ENCODE assay signal across 8 cellular contexts in genomic region chr3:127750226-127751031, GRCh38.
DNase-seq lines count a peak whose midpoint lies in the region; ATAC-seq, FAIRE-seq and TF ChIP-seq lines count a peak whose summit lies in the region.

No MANE protein-coding gene starts in this region.

- H3K36me3 ChIP-seq in OCI-LY7 (ENCODE audit: insufficient read depth, low read length), result no peaks in the 10 kb centered on the region

- H3K79me2 ChIP-seq in OCI-LY7 (ENCODE audit: insufficient read depth, low read depth, low read length), result no peaks in the 10 kb centered on the region

- intact Hi-C loops in OCI-LY7 (cut with micrococcal nuclease; ENCODE audit: unreplicated experiment), result no loop called here
- intact Hi-C loops in natural killer cell (cut with micrococcal nuclease), result no loop called here

- BruUV-seq in OCI-LY7 (replicated peaks; lab: Mats Ljungman, UMichigan), result no TSS peak

- peak; percentile 30 for ATAC-seq in HG02885 (IDR thresholded peaks at IDR 0.05; ENCODE audit: poor library complexity, unreplicated experiment)
- ATAC-seq in natural killer cell, result no peak

- POLR2A ChIA-PET in OCI-LY7 (lab: Charles Lee), result interaction anchor here (0.5 to 2.9 kb wide), 4 partner anchors 12 to 141 kb away, joined by 3 to 8 read pairs (median 6); no protein-coding TSS in a partner anchor

- H3K27ac ChIP-seq in OCI-LY7 (ENCODE audit: low read depth, low read length, poor library complexity, severe bottlenecking), result peak overlapping the region; percentile 29

- no peaks in the 10 kb centered on the region for H3K9me2 ChIP-seq in OCI-LY7 (ENCODE audit: insufficient read depth, low read length)

- H3K4me1 Mint-ChIP-seq in natural killer cell, result peaks cover 0 to 16% of the 10 kb centered on the region in 2 donors

- H3K4me2 ChIP-seq in OCI-LY7 (ENCODE audit: low read length), result peak overlapping the region; percentile 54

- no peak for TF ChIP-seq POLR2A in GM12891 (IDR thresholded peaks at IDR 0.05; ENCODE audit: low read depth, low read length)

- H3K9me3 ChIP-seq in OCI-LY7 (ENCODE audit: low read length), result no peaks in the 10 kb centered on the region

- H2AFZ ChIP-seq in OCI-LY7 (ENCODE audit: low read length), result peak overlapping the region; percentile 40

- CTCF ChIA-PET in OCI-LY7 (lab: Charles Lee; ENCODE audit: unreplicated experiment), result interaction anchor here (0.5 kb wide), 1 partner anchor 1827 kb away, joined by 3 read pairs; no protein-coding TSS in a partner anchor

- peak; percentile 78 for FAIRE-seq in GM12891 (lab: Jason Lieb, UNC)

- DNase-seq in A172 (ENCODE audit: low spot score), result peak; percentile 79
- DNase-seq in GM12891 (ENCODE audit: insufficient read length, low spot score), result no peak
- DNase-seq in OCI-LY7 (ENCODE audit: low spot score), result peak; percentile 60
- DNase-seq in germinal center (ENCODE audit: low spot score), result peak; percentile 47
- no peak for DNase-seq in NCI-H526 treated with DMSO at 0.1 percent for 48 hours (lab: John Stamatoyannopoulos, UW)
- DNase-seq in natural killer cell, result no peak
- DNase-seq in nucleus accumbens (lab: John Stamatoyannopoulos, UW), result no peak

- no peaks in the 10 kb centered on the region for H3K9me3 Mint-ChIP-seq in natural killer cell

- TF ChIP-seq CTCF in OCI-LY7 (conservative IDR thresholded peaks at IDR 0.05; ENCODE audit: low read length) (no peak), natural killer cell (IDR thresholded peaks at IDR 0.05) (no peak)

- no peak overlapping the region for H3K4me3 Mint-ChIP-seq in natural killer cell

- no peak overlapping the region for H3K4me3 ChIP-seq in OCI-LY7 (ENCODE audit: low read depth, low read length, poor library complexity, severe bottlenecking)

- H3K4me1 ChIP-seq in OCI-LY7 (ENCODE audit: insufficient read depth, low read length, poor library complexity, severe bottlenecking), result peaks cover 26% of the 10 kb centered on the region

- no peaks in the 10 kb centered on the region for H3K36me3 Mint-ChIP-seq in natural killer cell

- H3K27me3 Mint-ChIP-seq in natural killer cell (ENCODE audit: low read depth in 2 of 2), result peaks cover 0 to 3% of the 10 kb centered on the region in 2 donors

- H3K27ac Mint-ChIP-seq in natural killer cell, result no peak overlapping the region

- H4K20me1 ChIP-seq in OCI-LY7 (ENCODE audit: insufficient read depth, low read length), result no peaks in the 10 kb centered on the region

TF ChIP-seq in GM12891, 5 proteins besides CTCF, POLR2A, EP300 and RAD21:
- TF ChIP-seq POLR2AphosphoS5 (IDR thresholded peaks at IDR 0.05; ENCODE audit: low read depth, low read length), result no peak
- peak; percentile 95 for TF ChIP-seq PAX5 (IDR thresholded peaks at IDR 0.05; ENCODE audit: insufficient read depth, low read length, severe bottlenecking)
- TF ChIP-seq SPI1 (IDR thresholded peaks at IDR 0.05; ENCODE audit: low read depth, low read length), result peak; percentile 78
- peak; percentile 58; the same call in 1 of the 2 replicates for TF ChIP-seq POU2F2 (IDR thresholded peaks at IDR 0.05; ENCODE audit: low read depth, low read length)
- TF ChIP-seq TAF1 (IDR thresholded peaks at IDR 0.05; ENCODE audit: low read depth, low read length), result no peak

Comparison
In these comparisons a context has a peak if more than half of its experiments do, and no peak if none do; other contexts are left out.
1. DNase-seq: peak in A172 (single experiment), OCI-LY7 (single experiment) and germinal center (single experiment); none in GM12891 (single experiment), NCI-H526 treated with DMSO at 0.1 percent for 48 hours (single experiment), natural killer cell (single experiment) and nucleus accumbens (0 of 56).